In genomic region chr5:34003941-34004340, GRCh38 we compare ENCODE assay signal across 23 cellular contexts. TPM values are rescaled to one million over a fixed set of nuclear protein-coding genes. Genes with fewer than 3 reads are reported as not detected.
DNase-seq lines count a peak whose midpoint lies in the region; ATAC-seq and TF ChIP-seq lines count a peak whose summit lies in the region.
"Had no signal": no experiment of that assay in that cellular context is flagged by ENCODE, and none has a peak within 500 bp of the region (broad histone marks: within the 10 kb centered on the region; RNA-seq: fewer than 3 reads in every experiment).

No MANE protein-coding gene starts in this region.

- H3K27me3 Mint-ChIP-seq in progenitor cell of endocrine pancreas = no peaks in the 10 kb centered on the region
- H3K27me3 Mint-ChIP-seq: CD4-positive, CD25-positive, alpha-beta regulatory T cell had no signal

- 95% methylated on average over 4 of the region's 4 CpGs for WGBS in esophagus muscularis mucosa
- WGBS in prostate gland = 79% methylated on average over 4 of the region's 4 CpGs

- peaks cover 52% of the 10 kb centered on the region for H3K4me1 Mint-ChIP-seq in progenitor cell of endocrine pancreas (ENCODE audit: low read depth)

- TF ChIP-seq CTCF in esophagus muscularis mucosa (IDR thresholded peaks at IDR 0.05) = no peak
- TF ChIP-seq CTCF in progenitor cell of endocrine pancreas (IDR thresholded peaks at IDR 0.05; ENCODE audit: unreplicated experiment) = no peak
- no peak for TF ChIP-seq CTCF in prostate gland (IDR thresholded peaks at IDR 0.05)

- H3K36me3 Mint-ChIP-seq in progenitor cell of endocrine pancreas (ENCODE audit: insufficient read depth) = peaks cover 19% of the 10 kb centered on the region

- intact Hi-C loops in esophagus muscularis mucosa (cut with DNase I) = loop anchor here (10.0 kb wide), 1 partner anchor 921 kb away; the partner anchor contains the start of gene DNAJC21
- intact Hi-C loops in prostate gland (cut with DNase I) = loop anchor here (10.0 kb wide), 1 partner anchor 559 kb away; the partner anchor contains the start of gene TARS1

- H3K36me3 ChIP-seq in esophagus muscularis mucosa (peaks cover 0 to 27% (median 11%) of the 10 kb centered on the region in 4 donors), prostate gland (no peaks in the 10 kb centered on the region)

- no peak for TF ChIP-seq EP300 in esophagus muscularis mucosa (IDR thresholded peaks at IDR 0.05)

- H3K4me3 ChIP-seq in esophagus muscularis mucosa (no peak overlapping the region), prostate gland (no peak overlapping the region)
- H3K4me3 ChIP-seq: BLaER1, GM23248, K562 had no signal

- H3K4me3 Mint-ChIP-seq in progenitor cell of endocrine pancreas (ENCODE audit: low read depth) = no peak overlapping the region
- H3K4me3 Mint-ChIP-seq: CD4-positive, CD25-positive, alpha-beta regulatory T cell had no signal

- peaks cover 12 to 46% (median 40%) of the 10 kb centered on the region in 4 donors for H3K4me1 ChIP-seq in esophagus muscularis mucosa
- H3K4me1 ChIP-seq in prostate gland (replicated peaks) = no peaks in the 10 kb centered on the region

- H3K27ac Mint-ChIP-seq in progenitor cell of endocrine pancreas = peak overlapping the region; percentile 54

- H3K9me3 ChIP-seq in esophagus muscularis mucosa (no peaks in the 10 kb centered on the region), prostate gland (no peaks in the 10 kb centered on the region)
- H3K9me3 ChIP-seq: BLaER1 had no signal

- DNase-seq in EL (peak; percentile 55), amniotic epithelial cell (ENCODE audit: low read depth) (peak; percentile 8), esophagus muscularis mucosa (ENCODE audit: extremely low spot score) (peak; percentile 5), progenitor cell of endocrine pancreas (ENCODE audit: low spot score, unreplicated experiment) (no peak), NCI-H2196 (lab: John Stamatoyannopoulos, UW; ENCODE audit: unreplicated experiment) (no peak), prostate gland (ENCODE audit: low spot score) (no peak)
- DNase-seq: CD4-positive, CD25-positive, alpha-beta regulatory T cell; GM23248; H7; MV-4-11; NCI-H2029; NCI-H446 treated with DMSO at 0.1 percent for 48 hours; NCI-H526; NCI-H82; SHP77 had no signal

- H3K27me3 ChIP-seq in esophagus muscularis mucosa (no peaks in the 10 kb centered on the region), prostate gland (replicated peaks; ENCODE audit: insufficient read depth) (no peaks in the 10 kb centered on the region)
- H3K27me3 ChIP-seq: BLaER1 had no signal

- TF ChIP-seq POLR2A in esophagus muscularis mucosa (IDR thresholded peaks at IDR 0.05; ENCODE audit: low read depth) (no peak), prostate gland (IDR thresholded peaks at IDR 0.05) (no peak)

- no peak for ATAC-seq in GM18498 (IDR thresholded peaks at IDR 0.05; ENCODE audit: unreplicated experiment)
- ATAC-seq: HepG2, K562 had no signal

- H3K9me3 Mint-ChIP-seq in progenitor cell of endocrine pancreas (ENCODE audit: low read depth) = no peaks in the 10 kb centered on the region
- H3K9me3 Mint-ChIP-seq: CD4-positive, CD25-positive, alpha-beta regulatory T cell had no signal

- H3K27ac ChIP-seq in esophagus muscularis mucosa (replicated peaks in 1 of 4) = no peak overlapping the region
- H3K27ac ChIP-seq in prostate gland = no peak overlapping the region
- H3K27ac ChIP-seq: BLaER1, GM23248, RWPE1 had no signal

RNA-seq across cellular contexts. Expression of gene AMACR, which starts 3.9 kb away (rescaled TPM):
- 10 to 100 TPM in 2 of 4 donors, 1 to 10 TPM in 2; 6.1 to 12.7 (median 9.5) TPM for total RNA-seq in esophagus muscularis mucosa
- total RNA-seq in progenitor cell of endocrine pancreas = 22.0 and 22.1 TPM in 2 replicates
- 10 to 100 TPM; 14.8 to 21.8 TPM for total RNA-seq in prostate gland

RNA-seq across cellular contexts. Expression of gene SLC45A2, which starts 19.4 kb away (rescaled TPM):
- under 1 TPM in 1 of 4 donors, not detected in 3; 0.26 TPM for total RNA-seq in esophagus muscularis mucosa
- 2.4 and 4.2 TPM in 2 replicates for total RNA-seq in progenitor cell of endocrine pancreas
- total RNA-seq in prostate gland = under 1 TPM in 1 of 2 donors, not detected in 1; 0.09 TPM
- total RNA-seq: CD4-positive, CD25-positive, alpha-beta regulatory T cell; GM23248; HT-29; LHCN-M2; MCF 10A had no signal

RNA-seq across cellular contexts. Expression of gene C1QTNF3, which starts 39.1 kb away (rescaled TPM):
- total RNA-seq in esophagus muscularis mucosa (10 to 100 TPM in 3 of 4 donors, 1 to 10 TPM in 1; 4.8 to 32.8 (median 18.1) TPM), progenitor cell of endocrine pancreas (9.6 and 11.0 TPM in 2 replicates), prostate gland (1 to 10 TPM; 1.6 to 8.2 TPM)

Comparison
In these comparisons a context has a peak if more than half of its experiments do, and no peak if none do; other contexts are left out.
1. DNase-seq: peak in EL (single experiment), amniotic epithelial cell (single experiment) and esophagus muscularis mucosa (single experiment); none in progenitor cell of endocrine pancreas (single experiment), NCI-H2196 (single experiment) and prostate gland (single experiment).